Comparison of ENCODE assay signal across 11 cellular contexts in the genomic region with DNA sequence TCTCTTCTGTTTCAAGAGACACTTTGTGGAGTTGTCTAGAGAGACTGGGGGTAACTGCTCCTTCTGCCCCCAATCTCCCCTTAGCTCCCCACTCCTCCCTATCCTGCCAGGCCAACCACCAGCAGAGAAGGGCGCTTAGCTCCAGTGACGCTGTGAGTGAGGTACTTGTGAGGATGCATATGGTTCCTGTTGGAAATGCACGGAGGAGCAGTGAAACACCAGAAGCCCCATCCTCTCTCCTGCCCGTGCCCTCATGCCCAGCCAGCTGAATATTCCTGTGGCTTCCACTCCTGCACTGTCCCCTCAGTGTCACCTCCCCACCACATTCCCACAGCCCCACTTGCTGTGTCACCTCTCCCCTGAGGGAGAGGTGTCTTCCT. TPM values are rescaled to one million over a fixed set of nuclear protein-coding genes. Genes with fewer than 3 reads are reported as not detected.
DNase-seq lines count a peak whose midpoint lies in the region; ATAC-seq and TF ChIP-seq lines count a peak whose summit lies in the region.
"Had no signal": no experiment of that assay in that cellular context is flagged by ENCODE, and none has a peak within 500 bp of the region (broad histone marks: within the 10 kb centered on the region; RNA-seq: fewer than 3 reads in every experiment).

No MANE protein-coding gene starts in this region.

- POLR2A ChIA-PET in PC-3 (lab: Charles Lee; ENCODE audit: unreplicated experiment), result interaction anchor here (0.5 kb wide), 1 partner anchor 703 kb away, joined by 11 read pairs; no protein-coding TSS in a partner anchor

- CTCF ChIA-PET in PC-3 (lab: Charles Lee), result no interaction called here

- H2AFZ ChIP-seq in PC-3 (ENCODE audit: low read length), result no peak overlapping the region
- H2AFZ ChIP-seq in fibroblast of lung (ENCODE audit: low read length), result no peak overlapping the region

- BruUV-seq in PC-3 (replicated peaks; lab: Mats Ljungman, UMichigan), result no TSS peak

- H3K9me3 ChIP-seq in right atrium auricular region (no peaks in the 10 kb centered on the region), PC-3 (ENCODE audit: low read length) (no peaks in the 10 kb centered on the region), fibroblast of lung (ENCODE audit: control insufficient read depth, insufficient read depth, low read depth, low read length) (no peaks in the 10 kb centered on the region), upper lobe of left lung (no peaks in the 10 kb centered on the region)

- no peaks in the 10 kb centered on the region for H3F3A ChIP-seq in PC-3 (ENCODE audit: low read length, unreplicated experiment)

- H3K27me3 ChIP-seq in right atrium auricular region (no peaks in the 10 kb centered on the region), PC-3 (ENCODE audit: low read length) (no peaks in the 10 kb centered on the region), fibroblast of lung (ENCODE audit: control insufficient read depth, insufficient read depth, low read length) (no peaks in the 10 kb centered on the region), upper lobe of left lung (no peaks in the 10 kb centered on the region)

- no peaks in the 10 kb centered on the region for H3K9me2 ChIP-seq in PC-3 (replicated peaks; ENCODE audit: low read length)

- intact Hi-C loops in left ventricle myocardium superior (cut with micrococcal nuclease), result no loop called here
- intact Hi-C loops in PC-3 (cut with micrococcal nuclease), result no loop called here

- WGBS in upper lobe of left lung, 2 donors, result 74 to 76% methylated on average over 4 of the region's 4 CpGs

- H3K4me1 ChIP-seq in right atrium auricular region (peaks cover 0 to 22% of the 10 kb centered on the region in 2 donors), PC-3 (ENCODE audit: insufficient read depth, low read length) (peaks cover 82% of the 10 kb centered on the region), fibroblast of lung (ENCODE audit: control insufficient read depth, extremely low read depth, insufficient read depth, low read length) (peaks cover 64% of the 10 kb centered on the region), upper lobe of left lung (peaks cover 6 to 25% (median 13%) of the 10 kb centered on the region in 4 donors)

- H3K36me3 ChIP-seq in right atrium auricular region (no peaks in the 10 kb centered on the region), PC-3 (ENCODE audit: low read depth, low read length) (no peaks in the 10 kb centered on the region), fibroblast of lung (ENCODE audit: control insufficient read depth, insufficient read depth, low read length) (no peaks in the 10 kb centered on the region), upper lobe of left lung (no peaks in the 10 kb centered on the region)

- H3K27ac ChIP-seq in right atrium auricular region (peak overlapping the region; percentile 13 to 63), PC-3 (ENCODE audit: low read length) (no peak overlapping the region), fibroblast of lung (ENCODE audit: insufficient read depth, low read length) (peak overlapping the region; percentile 49), upper lobe of left lung (peak overlapping the region in 3 of 4 donors; percentile 23 to 58 (median 32))

- H3K4me2 ChIP-seq in PC-3 (ENCODE audit: low read length) (peak overlapping the region; percentile 9; the same call in 1 of the 2 replicates), fibroblast of lung (ENCODE audit: extremely low read depth, insufficient read depth, low read length) (no peak overlapping the region)

- no peaks in the 10 kb centered on the region for H4K20me1 ChIP-seq in PC-3 (ENCODE audit: low read length)
- no peaks in the 10 kb centered on the region for H4K20me1 ChIP-seq in fibroblast of lung (ENCODE audit: control insufficient read depth, extremely low read depth, insufficient read depth, low read length)

- H3K79me2 ChIP-seq in PC-3 (ENCODE audit: low read length), result no peaks in the 10 kb centered on the region
- peaks cover 66% of the 10 kb centered on the region for H3K79me2 ChIP-seq in fibroblast of lung (ENCODE audit: control insufficient read depth, insufficient read depth, low read length)

- 0 out of 2 replicates have a peak overlapping the region, but pooled peaks have one; percentile 72 for H3K9ac ChIP-seq in PC-3 (ENCODE audit: low read length)
- H3K9ac ChIP-seq in fibroblast of lung (ENCODE audit: insufficient read depth, low read length), result no peak overlapping the region

- no peak for TF ChIP-seq POLR2A in upper lobe of left lung (IDR thresholded peaks at IDR 0.05)

- TF ChIP-seq EP300 in upper lobe of left lung (IDR thresholded peaks at IDR 0.05), result no peak

- ATAC-seq in left ventricle myocardium superior (no peak), PC-3 (no peak), upper lobe of left lung (ENCODE audit: low FRiP score in 2 of 2) (no peak), HG03175 (IDR thresholded peaks at IDR 0.05; ENCODE audit: unreplicated experiment) (no peak)

- no peak for TF ChIP-seq CTCF in right atrium auricular region (IDR thresholded peaks at IDR 0.05)
- no peak for TF ChIP-seq CTCF in PC-3 (conservative IDR thresholded peaks at IDR 0.05; ENCODE audit: low read depth, low read length)
- no peak for TF ChIP-seq CTCF in fibroblast of lung (conservative IDR thresholded peaks at IDR 0.05 in 1 of 2, IDR thresholded peaks at IDR 0.05 in 1 of 2; ENCODE audit: low read depth in 1 of 2, low read length in 2 of 2)
- no peak for TF ChIP-seq CTCF in upper lobe of left lung (IDR thresholded peaks at IDR 0.05)

- no peak for DNase-seq in right atrium auricular region (ENCODE audit: low spot score)
- no peak for DNase-seq in left ventricle myocardium superior
- DNase-seq in PC-3, result no peak
- DNase-seq in fibroblast of lung (ENCODE audit: low read depth in 2 of 2), result no peak
- no peak for DNase-seq in upper lobe of left lung
- no peak for DNase-seq in DMS114 treated with DMSO at 0.1 percent for 48 hours (lab: John Stamatoyannopoulos, UW; ENCODE audit: unreplicated experiment)
- DNase-seq in NCI-H82 treated with DMSO at 0.1 percent for 48 hours (lab: John Stamatoyannopoulos, UW; ENCODE audit: unreplicated experiment), result no peak
- DNase-seq: NCI-H2081 treated with DMSO at 0.1 percent for 48 hours, posterior cingulate gyrus, T1000 had no signal

- H3K4me3 ChIP-seq in right atrium auricular region (no peak overlapping the region), PC-3 (ENCODE audit: low read length) (no peak overlapping the region), fibroblast of lung (replicated peaks in 1 of 4; ENCODE audit: control extremely low read depth in 1 of 4, insufficient read depth in 1 of 4, low read depth in 3 of 4, low read length in 4 of 4) (no peak overlapping the region), upper lobe of left lung (no peak overlapping the region)

RNA-seq across cellular contexts. Expression of a gene that starts 11.9 kb away (rescaled TPM):
- total RNA-seq in right atrium auricular region (10 to 100 TPM in 1 of 2 donors, 1 to 10 TPM in 1; 7.1 to 10.6 TPM), left ventricle myocardium superior (6.0 TPM), PC-3 (2014; rRNA removed) (9.0 and 15.8 TPM in 2 replicates), fibroblast of lung (111 and 257 TPM in 2 replicates), upper lobe of left lung (10 to 100 TPM in 3 of 6 donors, 1 to 10 TPM in 3; 1.4 to 17.8 (median 9.6) TPM)
- polyA plus RNA-seq in fibroblast of lung, result 217 and 324 TPM in 2 replicates
- 125 and 203 TPM in 2 replicates for polyA plus RNA-seq in fibroblast of lung (2012)
- 43.7 and 113 TPM in 2 replicates for polyA minus RNA-seq in fibroblast of lung (ENCODE audit: low replicate concordance)
